ENCODE assay signal across 8 cellular contexts in the genomic region with DNA sequence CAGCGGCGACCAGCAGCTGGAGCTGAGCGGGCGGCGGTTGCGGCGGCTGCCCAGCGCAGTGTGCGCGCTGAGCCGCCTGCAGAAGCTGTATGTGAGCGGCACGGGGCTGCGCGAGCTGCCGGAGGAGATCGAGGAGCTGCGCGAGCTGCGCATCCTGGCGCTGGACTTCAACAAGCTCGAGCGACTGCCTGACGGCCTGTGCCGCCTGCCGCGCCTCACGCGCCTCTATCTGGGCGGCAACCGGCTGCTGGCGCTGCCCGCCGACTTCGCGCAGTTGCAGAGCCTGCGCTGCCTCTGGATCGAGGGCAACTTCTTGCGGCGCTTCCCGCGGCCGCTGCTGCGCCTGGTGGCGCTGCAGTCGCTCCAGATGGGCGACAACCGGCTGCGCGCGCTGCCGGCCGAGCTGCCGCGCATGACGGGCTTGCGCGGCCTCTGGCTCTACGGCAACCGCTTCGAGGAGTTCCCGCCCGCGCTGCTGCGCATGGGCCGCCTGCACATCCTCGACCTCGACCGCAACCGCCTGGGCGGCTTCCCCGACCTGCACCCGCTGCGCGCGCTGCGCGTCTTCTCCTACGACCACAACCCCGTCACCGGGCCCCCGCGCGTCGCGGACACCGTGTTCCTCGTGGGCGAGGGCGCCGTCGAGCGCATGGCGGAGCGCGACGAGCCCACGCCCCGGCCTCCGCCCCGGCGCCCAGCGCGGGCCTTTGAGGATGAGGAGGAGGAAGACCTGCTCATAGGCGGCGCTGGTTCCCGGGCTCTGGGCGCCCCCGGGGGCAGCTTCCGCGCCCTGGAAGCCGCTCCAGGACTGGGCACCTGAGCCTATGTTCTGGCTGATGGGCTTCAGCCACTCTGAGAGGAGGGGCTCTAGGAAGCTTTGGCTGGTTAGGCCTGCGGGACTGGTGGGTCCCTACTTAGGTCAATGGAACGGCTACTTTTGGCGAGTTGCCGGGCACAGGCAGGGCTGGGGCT.
DNase-seq lines count a peak whose midpoint lies in the region; ATAC-seq and TF ChIP-seq lines count a peak whose summit lies in the region.

No MANE protein-coding gene starts in this region.

- TF ChIP-seq CTCF in GM12873 (IDR thresholded peaks at IDR 0.05; ENCODE audit: insufficient read depth, low read depth, low read length, missing control alignments) (peak; percentile 58), epithelial cell of esophagus (IDR thresholded peaks at IDR 0.05; ENCODE audit: insufficient read depth, low read depth, low read length, missing control alignments) (peak; percentile 36)

- ATAC-seq in HG03139 (IDR thresholded peaks at IDR 0.05; ENCODE audit: unreplicated experiment) = peak; percentile 59

- H3K27ac ChIP-seq in mucosa of rectum (ENCODE audit: low read depth in 2 of 2, low read length in 2 of 2) = peak overlapping the region; percentile 38 to 49

- peaks cover 16 to 24% of the 10 kb centered on the region in 2 donors for H3K4me1 ChIP-seq in mucosa of rectum (ENCODE audit: control insufficient read depth in 2 of 2, insufficient read depth in 2 of 2, low read length in 2 of 2)

- no peaks in the 10 kb centered on the region for H3K9me3 ChIP-seq in mucosa of rectum (ENCODE audit: control insufficient read depth in 2 of 2, low read length in 2 of 2)

- DNase-seq in NCI-H510A (lab: John Stamatoyannopoulos, UW) (peak; percentile 92), epithelial cell of esophagus (ENCODE audit: low read depth) (peak; percentile 83)
- DNase-seq in activated CD8-positive, alpha-beta memory T cell treated with anti-CD3 and anti-CD28 coated beads, Interleukin-2, amount 50 U/mL, for 4 hours = peak; percentile 34
- peak; percentile 55 to 59 for DNase-seq in stimulated activated CD8-positive, alpha-beta memory T cell treated with anti-CD3 and anti-CD28 coated beads, Interleukin-7, amount 100 ng/mL, for 48 hours (ENCODE audit: extremely low read depth in 1 of 2, low read depth in 1 of 2)
- DNase-seq in NK-92 treated with Interleukin-12 subunit alpha and Interleukin-12 subunit beta, amount 100 ng/mL, for 24 hours (lab: John Stamatoyannopoulos, UW) = no peak

- H3K9ac ChIP-seq in mucosa of rectum (ENCODE audit: low read depth in 1 of 2, low read length in 2 of 2) = peak overlapping the region in 1 of 2 donors; percentile 36

- H3K27me3 ChIP-seq in mucosa of rectum (ENCODE audit: control insufficient read depth in 2 of 2, insufficient read depth in 2 of 2, low read length in 2 of 2) = peaks cover 11 to 16% of the 10 kb centered on the region in 2 donors

- no peak overlapping the region for H3K4me3 ChIP-seq in epithelial cell of esophagus (ENCODE audit: low read length)
- peak overlapping the region; percentile 38 to 41 for H3K4me3 ChIP-seq in mucosa of rectum (ENCODE audit: low read length in 2 of 2)

- no peaks in the 10 kb centered on the region for H3K36me3 ChIP-seq in mucosa of rectum (ENCODE audit: control insufficient read depth in 2 of 2, insufficient read depth in 2 of 2, low read length in 2 of 2)
